25 cellular contexts compared by ENCODE assay signal in genomic region chr14:68693926-68694325, GRCh38.
DNase-seq lines count a peak whose midpoint lies in the region; ATAC-seq, FAIRE-seq and TF ChIP-seq lines count a peak whose summit lies in the region.
"Had no signal": no experiment of that assay in that cellular context is flagged by ENCODE, and none has a peak within 500 bp of the region (broad histone marks: within the 10 kb centered on the region; RNA-seq: fewer than 3 reads in every experiment).

No MANE protein-coding gene starts in this region.

- no peak for TF ChIP-seq CTCF in astrocyte (IDR thresholded peaks at IDR 0.05; ENCODE audit: insufficient read depth, low read depth, low read length)
- TF ChIP-seq CTCF in keratinocyte (optimal IDR thresholded peaks at IDR 0.05 in 1 of 3, IDR thresholded peaks at IDR 0.05 in 1 of 3, conservative IDR thresholded peaks at IDR 0.05 in 1 of 3; ENCODE audit: extremely low read depth in 1 of 3, insufficient read depth in 2 of 3, low read length in 3 of 3) = no peak
- TF ChIP-seq CTCF in smooth muscle cell (IDR thresholded peaks at IDR 0.05; ENCODE audit: borderline replicate concordance, insufficient read depth, poor library complexity, severe bottlenecking) = no peak

- no peaks in the 10 kb centered on the region for H3K36me3 ChIP-seq in GM23248 (ENCODE audit: low read depth)
- H3K36me3 ChIP-seq in astrocyte (ENCODE audit: insufficient read depth, low read length) = no peaks in the 10 kb centered on the region
- no peaks in the 10 kb centered on the region for H3K36me3 ChIP-seq in keratinocyte (ENCODE audit: control insufficient read depth in 2 of 2, extremely low read depth in 1 of 2, insufficient read depth in 2 of 2, low read length in 2 of 2)
- no peaks in the 10 kb centered on the region for H3K36me3 ChIP-seq in smooth muscle cell (ENCODE audit: low read depth)
- H3K36me3 ChIP-seq: pancreas, right lobe of liver had no signal

- in situ Hi-C loops in GM23248 (cut with MboI) = no loop called here

- H3F3A ChIP-seq in GM23248 (ENCODE audit: insufficient read depth) (peaks cover 40% of the 10 kb centered on the region), smooth muscle cell (ENCODE audit: low read depth) (peaks cover 31% of the 10 kb centered on the region)

- H3K27ac ChIP-seq in GM23248 (peak overlapping the region; percentile 89), astrocyte (ENCODE audit: low read depth, low read length) (peak overlapping the region; percentile 92), keratinocyte (ENCODE audit: control insufficient read depth, insufficient read depth, low read length) (peak overlapping the region; percentile 10), smooth muscle cell (ENCODE audit: low read depth) (peak overlapping the region; percentile 89)
- H3K27ac ChIP-seq: pancreas, right lobe of liver had no signal

- H4K20me1 ChIP-seq in GM23248 (ENCODE audit: insufficient read depth) (no peaks in the 10 kb centered on the region), astrocyte (ENCODE audit: insufficient read depth, low read length) (no peaks in the 10 kb centered on the region), keratinocyte (ENCODE audit: control insufficient read depth, extremely low read depth, insufficient read depth, low read length) (no peaks in the 10 kb centered on the region), smooth muscle cell (ENCODE audit: low read depth) (no peaks in the 10 kb centered on the region)

- no peaks in the 10 kb centered on the region for H3K9me1 ChIP-seq in keratinocyte (ENCODE audit: control insufficient read depth, extremely low read depth, insufficient read depth, low read length)

- peak overlapping the region; percentile 29 for H3K4me2 ChIP-seq in GM23248 (ENCODE audit: unreplicated experiment)
- H3K4me2 ChIP-seq in astrocyte (ENCODE audit: low read length) = peak overlapping the region; percentile 62
- H3K4me2 ChIP-seq in keratinocyte (ENCODE audit: control insufficient read depth, extremely low read depth, insufficient read depth, low read depth, low read length) = no peak overlapping the region
- H3K4me2 ChIP-seq in smooth muscle cell = peak overlapping the region; percentile 55

- no peak for ATAC-seq in GM18907 (IDR thresholded peaks at IDR 0.05; ENCODE audit: unreplicated experiment)
- ATAC-seq: naive thymus-derived CD4-positive, alpha-beta T cell had no signal

- H3K79me2 ChIP-seq in GM23248 (ENCODE audit: insufficient read depth) (no peaks in the 10 kb centered on the region), astrocyte (ENCODE audit: insufficient read depth, low read length) (no peaks in the 10 kb centered on the region), keratinocyte (ENCODE audit: control insufficient read depth, insufficient read depth, low read length) (no peaks in the 10 kb centered on the region), smooth muscle cell (ENCODE audit: low read depth) (no peaks in the 10 kb centered on the region)

- peak overlapping the region; percentile 68 for H3K9ac ChIP-seq in GM23248
- no peak overlapping the region for H3K9ac ChIP-seq in astrocyte (ENCODE audit: low read length)
- no peak overlapping the region for H3K9ac ChIP-seq in keratinocyte (ENCODE audit: control insufficient read depth, extremely low read depth, insufficient read depth, low read length)
- H3K9ac ChIP-seq in smooth muscle cell (ENCODE audit: low read depth) = peak overlapping the region; percentile 33

- H3K27me3 ChIP-seq in GM23248 (replicated peaks; ENCODE audit: insufficient read depth) (no peaks in the 10 kb centered on the region), astrocyte (ENCODE audit: insufficient read depth, low read length) (no peaks in the 10 kb centered on the region), keratinocyte (ENCODE audit: control insufficient read depth, extremely low read depth, insufficient read depth, low read length) (no peaks in the 10 kb centered on the region), smooth muscle cell (ENCODE audit: low read depth) (no peaks in the 10 kb centered on the region)
- H3K27me3 ChIP-seq: pancreas, right lobe of liver had no signal

- H3K9me3 ChIP-seq in GM23248 (ENCODE audit: low read depth) = no peaks in the 10 kb centered on the region
- H3K9me3 ChIP-seq in astrocyte (ENCODE audit: insufficient read depth, low read depth, low read length) = no peaks in the 10 kb centered on the region
- no peaks in the 10 kb centered on the region for H3K9me3 ChIP-seq in keratinocyte (ENCODE audit: control insufficient read depth, low read depth, low read length)
- H3K9me3 ChIP-seq in smooth muscle cell (replicated peaks; ENCODE audit: low read depth) = no peaks in the 10 kb centered on the region
- H3K9me3 ChIP-seq: Caco-2, pancreas, right lobe of liver had no signal

- H3K9me2 ChIP-seq in GM23248 (ENCODE audit: insufficient read depth) = no peaks in the 10 kb centered on the region

- H3K36me3 Mint-ChIP-seq in astrocyte (ENCODE audit: low read depth, unreplicated experiment) = no peaks in the 10 kb centered on the region
- H3K36me3 Mint-ChIP-seq: activated naive CD8-positive, alpha-beta T cell; naive thymus-derived CD4-positive, alpha-beta T cell had no signal

- H3K4me1 Mint-ChIP-seq in astrocyte (ENCODE audit: low read depth, unreplicated experiment) = peaks cover 37% of the 10 kb centered on the region

- no peaks in the 10 kb centered on the region for H3K27me3 Mint-ChIP-seq in astrocyte (ENCODE audit: low read depth, unreplicated experiment)
- H3K27me3 Mint-ChIP-seq: activated CD4-positive, alpha-beta memory T cell treated with anti-CD3 and anti-CD28 coated beads, Interleukin-2, amount 10 ng/mL, durations not matched to agents 7 days and 5 days; activated naive CD8-positive, alpha-beta T cell had no signal

- WGBS in GM23248 (ENCODE audit: low coverage in 1 of 2, low lambda C conversion rate in 2 of 2, missing lambda C conversion rate in 2 of 2), 2 experiments = 11 to 49% methylated on average over 2 of the region's 2 CpGs
- 84% methylated on average over 2 of the region's 2 CpGs for WGBS in smooth muscle cell (ENCODE audit: low lambda C conversion rate)

- H3K4me1 ChIP-seq in GM23248 (ENCODE audit: insufficient read depth) (peaks cover 50% of the 10 kb centered on the region), astrocyte (ENCODE audit: insufficient read depth, low read length) (peaks cover 42% of the 10 kb centered on the region), keratinocyte (ENCODE audit: control insufficient read depth, extremely low read depth, insufficient read depth, low read length) (peaks cover 37% of the 10 kb centered on the region), smooth muscle cell (ENCODE audit: low read depth) (peaks cover 30% of the 10 kb centered on the region)
- H3K4me1 ChIP-seq: Caco-2, pancreas, right lobe of liver had no signal

- peaks cover 4% of the 10 kb centered on the region for H3K9me3 Mint-ChIP-seq in astrocyte (ENCODE audit: unreplicated experiment)

- no peak overlapping the region for H3K27ac Mint-ChIP-seq in astrocyte (ENCODE audit: unreplicated experiment)
- H3K27ac Mint-ChIP-seq: activated CD4-positive, alpha-beta memory T cell treated with anti-CD3 and anti-CD28 coated beads, Interleukin-2, amount 10 ng/mL, durations not matched to agents 7 days and 5 days; activated naive CD8-positive, alpha-beta T cell had no signal

- H2AFZ ChIP-seq in GM23248 (no peak overlapping the region), astrocyte (ENCODE audit: low read depth, low read length) (no peak overlapping the region), keratinocyte (ENCODE audit: control insufficient read depth, low read length) (no peak overlapping the region), smooth muscle cell (ENCODE audit: low read depth) (no peak overlapping the region)

- dilution Hi-C loops in keratinocyte (cut with MboI; ENCODE audit: extremely low pct_ligation_motif_present, low sequenced_read_pairs) = no loop called here

- DNase-seq in GM23248 (peak; percentile 37), astrocyte (ENCODE audit: low read depth) (no peak), keratinocyte (ENCODE audit: low read depth, low spot score) (no peak), smooth muscle cell (lab: John Stamatoyannopoulos, UW; ENCODE audit: unreplicated experiment) (no peak), Kasumi-1 (lab: John Stamatoyannopoulos, UW) (no peak), DMS 273 treated with DMSO at 0.1 percent for 48 hours (lab: John Stamatoyannopoulos, UW) (no peak), DMS53 treated with DMSO at 0.1 percent for 48 hours (lab: John Stamatoyannopoulos, UW; ENCODE audit: unreplicated experiment) (no peak)
- DNase-seq: activated CD4-positive, alpha-beta memory T cell treated with anti-CD3 and anti-CD28 coated beads, Interleukin-2, amount 10 ng/mL, durations not matched to agents 7 days and 5 days; activated CD4-positive, CD25-positive, alpha-beta regulatory T cell; AML-193; Caco-2; hippocampal formation; kidney; MM.1S; naive thymus-derived CD4-positive, alpha-beta T cell; NCI-H1436 treated with DMSO at 0.1 percent for 48 hours; NCI-H524 treated with DMSO at 0.1 percent for 48 hours; pancreas; stimulated activated CD4-positive, alpha-beta T cell treated with anti-CD3 and anti-CD28 coated beads, Interleukin-2, amount 100 ng/mL, for 24 hours; stimulated activated naive CD4-positive, alpha-beta T cell treated with Interleukin-2 at 50 U/mL for 16 hours; T1000 had no signal

- H3K4me3 Mint-ChIP-seq in astrocyte (ENCODE audit: unreplicated experiment) = no peak overlapping the region
- H3K4me3 Mint-ChIP-seq: activated CD4-positive, alpha-beta memory T cell treated with anti-CD3 and anti-CD28 coated beads, Interleukin-2, amount 10 ng/mL, durations not matched to agents 7 days and 5 days; activated naive CD8-positive, alpha-beta T cell; naive thymus-derived CD4-positive, alpha-beta T cell had no signal

- no peak for FAIRE-seq in astrocyte (lab: Jason Lieb, UNC)
- FAIRE-seq in keratinocyte (lab: Jason Lieb, UNC) = no peak
- FAIRE-seq: endometrium, kidney, pancreas had no signal

- H3K4me3 ChIP-seq in GM23248 = no peak overlapping the region
- H3K4me3 ChIP-seq in astrocyte (ENCODE audit: insufficient read depth, low read depth, low read length) = no peak overlapping the region
- no peak overlapping the region for H3K4me3 ChIP-seq in keratinocyte (ENCODE audit: control insufficient read depth in 2 of 3, extremely low read depth in 1 of 3, insufficient read depth in 2 of 3, low read depth in 1 of 3, low read length in 3 of 3)
- H3K4me3 ChIP-seq in smooth muscle cell = no peak overlapping the region
- H3K4me3 ChIP-seq: pancreas, right lobe of liver had no signal

Comparison
In these comparisons a context has a peak if more than half of its experiments do, and no peak if none do; other contexts are left out.
1. H3K27ac ChIP-seq: peak in every context shown above with its lines; median percentile 92 in astrocyte; 89 in GM23248; 89 in smooth muscle cell; 10 in keratinocyte.
2. H3K9ac ChIP-seq: peak in GM23248 (single experiment) and smooth muscle cell (single experiment); none in astrocyte (single experiment) and keratinocyte (single experiment).